Comparison of ENCODE assay signal across 1 cellular context in the genomic region with DNA sequence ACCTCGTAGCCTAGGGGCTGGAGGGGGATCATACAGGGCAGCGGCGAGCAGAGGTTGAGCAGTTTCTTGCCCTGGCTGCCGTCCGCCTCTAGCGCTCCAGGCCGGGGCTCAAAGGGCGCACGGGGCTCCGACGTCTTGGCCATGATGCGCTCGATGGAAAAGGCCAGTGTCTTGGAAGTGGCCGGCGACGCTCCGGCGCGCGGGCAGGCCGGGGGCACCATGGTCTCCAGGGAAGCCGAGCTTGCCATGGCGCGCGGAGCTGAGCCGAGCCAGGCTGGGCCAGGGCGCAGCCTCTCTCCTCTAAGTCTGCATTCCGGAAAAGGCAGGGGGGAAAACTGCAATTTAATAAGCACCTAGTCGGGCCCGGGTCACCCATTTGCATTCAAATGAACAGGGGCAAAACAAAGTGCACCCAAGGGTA.
TF ChIP-seq lines count a peak whose summit lies in the region.

No MANE protein-coding gene starts in this region.

TF ChIP-seq in WTC11, 78 proteins besides CTCF, POLR2A, EP300 and RAD21 (continued from another document):
- TF ChIP-seq, protein P1, sequence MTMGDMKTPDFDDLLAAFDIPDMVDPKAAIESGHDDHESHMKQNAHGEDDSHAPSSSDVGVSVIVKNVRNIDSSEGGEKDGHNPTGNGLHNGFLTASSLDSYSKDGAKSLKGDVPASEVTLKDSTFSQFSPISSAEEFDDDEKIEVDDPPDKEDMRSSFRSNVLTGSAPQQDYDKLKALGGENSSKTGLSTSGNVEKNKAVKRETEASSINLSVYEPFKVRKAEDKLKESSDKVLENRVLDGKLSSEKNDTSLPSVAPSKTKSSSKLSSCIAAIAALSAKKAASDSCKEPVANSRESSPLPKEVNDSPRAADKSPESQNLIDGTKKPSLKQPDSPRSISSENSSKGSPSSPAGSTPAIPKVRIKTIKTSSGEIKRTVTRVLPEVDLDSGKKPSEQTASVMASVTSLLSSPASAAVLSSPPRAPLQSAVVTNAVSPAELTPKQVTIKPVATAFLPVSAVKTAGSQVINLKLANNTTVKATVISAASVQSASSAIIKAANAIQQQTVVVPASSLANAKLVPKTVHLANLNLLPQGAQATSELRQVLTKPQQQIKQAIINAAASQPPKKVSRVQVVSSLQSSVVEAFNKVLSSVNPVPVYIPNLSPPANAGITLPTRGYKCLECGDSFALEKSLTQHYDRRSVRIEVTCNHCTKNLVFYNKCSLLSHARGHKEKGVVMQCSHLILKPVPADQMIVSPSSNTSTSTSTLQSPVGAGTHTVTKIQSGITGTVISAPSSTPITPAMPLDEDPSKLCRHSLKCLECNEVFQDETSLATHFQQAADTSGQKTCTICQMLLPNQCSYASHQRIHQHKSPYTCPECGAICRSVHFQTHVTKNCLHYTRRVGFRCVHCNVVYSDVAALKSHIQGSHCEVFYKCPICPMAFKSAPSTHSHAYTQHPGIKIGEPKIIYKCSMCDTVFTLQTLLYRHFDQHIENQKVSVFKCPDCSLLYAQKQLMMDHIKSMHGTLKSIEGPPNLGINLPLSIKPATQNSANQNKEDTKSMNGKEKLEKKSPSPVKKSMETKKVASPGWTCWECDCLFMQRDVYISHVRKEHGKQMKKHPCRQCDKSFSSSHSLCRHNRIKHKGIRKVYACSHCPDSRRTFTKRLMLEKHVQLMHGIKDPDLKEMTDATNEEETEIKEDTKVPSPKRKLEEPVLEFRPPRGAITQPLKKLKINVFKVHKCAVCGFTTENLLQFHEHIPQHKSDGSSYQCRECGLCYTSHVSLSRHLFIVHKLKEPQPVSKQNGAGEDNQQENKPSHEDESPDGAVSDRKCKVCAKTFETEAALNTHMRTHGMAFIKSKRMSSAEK (CRISPR knock-in tag; IDR thresholded peaks at IDR 0.05; ENCODE audit: borderline replicate concordance), result no peak
- TF ChIP-seq NFATC4 (CRISPR knock-in tag; IDR thresholded peaks at IDR 0.05), result no peak
- TF ChIP-seq, protein P2, sequence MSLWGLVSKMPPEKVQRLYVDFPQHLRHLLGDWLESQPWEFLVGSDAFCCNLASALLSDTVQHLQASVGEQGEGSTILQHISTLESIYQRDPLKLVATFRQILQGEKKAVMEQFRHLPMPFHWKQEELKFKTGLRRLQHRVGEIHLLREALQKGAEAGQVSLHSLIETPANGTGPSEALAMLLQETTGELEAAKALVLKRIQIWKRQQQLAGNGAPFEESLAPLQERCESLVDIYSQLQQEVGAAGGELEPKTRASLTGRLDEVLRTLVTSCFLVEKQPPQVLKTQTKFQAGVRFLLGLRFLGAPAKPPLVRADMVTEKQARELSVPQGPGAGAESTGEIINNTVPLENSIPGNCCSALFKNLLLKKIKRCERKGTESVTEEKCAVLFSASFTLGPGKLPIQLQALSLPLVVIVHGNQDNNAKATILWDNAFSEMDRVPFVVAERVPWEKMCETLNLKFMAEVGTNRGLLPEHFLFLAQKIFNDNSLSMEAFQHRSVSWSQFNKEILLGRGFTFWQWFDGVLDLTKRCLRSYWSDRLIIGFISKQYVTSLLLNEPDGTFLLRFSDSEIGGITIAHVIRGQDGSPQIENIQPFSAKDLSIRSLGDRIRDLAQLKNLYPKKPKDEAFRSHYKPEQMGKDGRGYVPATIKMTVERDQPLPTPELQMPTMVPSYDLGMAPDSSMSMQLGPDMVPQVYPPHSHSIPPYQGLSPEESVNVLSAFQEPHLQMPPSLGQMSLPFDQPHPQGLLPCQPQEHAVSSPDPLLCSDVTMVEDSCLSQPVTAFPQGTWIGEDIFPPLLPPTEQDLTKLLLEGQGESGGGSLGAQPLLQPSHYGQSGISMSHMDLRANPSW (CRISPR knock-in tag; conservative IDR thresholded peaks at IDR 0.05; ENCODE audit: low read depth), result no peak
- TF ChIP-seq ZNF317 (CRISPR knock-in tag; IDR thresholded peaks at IDR 0.05; ENCODE audit: borderline replicate concordance, low read depth), result no peak
